Comparison of ENCODE assay signal across 7 cellular contexts in genomic region chr22:45163417-45164216, GRCh38. TPM values are rescaled to one million over a fixed set of nuclear protein-coding genes. Genes with fewer than 3 reads are reported as not detected.
DNase-seq lines count a peak whose midpoint lies in the region; ATAC-seq and TF ChIP-seq lines count a peak whose summit lies in the region.

Gene NUP50 (plus strand): TSS chr22:45163925. CDS start chr22:45168178, 4,253 bp downstream.

- H3K9me3 ChIP-seq in ascending aorta = no peaks in the 10 kb centered on the region

- DNase-seq in NCI-H1930 (lab: John Stamatoyannopoulos, UW) (peak; percentile 90 to 96), ascending aorta (ENCODE audit: low spot score in 2 of 2) (peak; percentile 72 to 96), hepatic stellate cell (ENCODE audit: low spot score) (peak; percentile 99), renal cortical epithelial cell (ENCODE audit: low read depth) (peak; percentile 85)
- peak; percentile 98 for DNase-seq in T-helper 2 cell treated with Interferon-gamma antibody and Interleukin-4, amounts not matched to agents 5 μg/mL and 100 μg/mL, for 36 hours (ENCODE audit: low spot score)

- peak within 1 kb of the TSS; percentile 74 to 81 for H3K27ac ChIP-seq in ascending aorta

- intact Hi-C loops in ascending aorta (cut with DNase I) = loop anchor here (2.0 to 10.0 kb wide), 6 partner anchors 49 to 1349 kb away; partner anchors contain the start of genes EFCAB6, KIAA0930 and RTL6

- no peaks in the 10 kb centered on the region for H3K27me3 ChIP-seq in ascending aorta

- H3K9me3 Mint-ChIP-seq in T-helper 2 cell treated with Interferon-gamma antibody and Interleukin-4, amounts not matched to agents 5 μg/mL and 100 μg/mL, for 36 hours = no peaks in the 10 kb centered on the region

- peaks cover 0 to 19% of the 10 kb centered on the region in 2 donors for H3K4me1 ChIP-seq in ascending aorta

- ATAC-seq in GM18499 (IDR thresholded peaks at IDR 0.05; ENCODE audit: insufficient read depth, unreplicated experiment) (peak; percentile 60), HG02943 (IDR thresholded peaks at IDR 0.05; ENCODE audit: low read depth, unreplicated experiment) (peak; percentile 66)

- H3K4me3 ChIP-seq in ascending aorta = peak within 1 kb of the TSS; percentile 96 to 100

- peak; percentile 12 to 19 (median 18) for TF ChIP-seq CTCF in ascending aorta (IDR thresholded peaks at IDR 0.05)

- H3K27me3 Mint-ChIP-seq in T-helper 2 cell treated with Interferon-gamma antibody and Interleukin-4, amounts not matched to agents 5 μg/mL and 100 μg/mL, for 36 hours (ENCODE audit: low read depth) = no peaks in the 10 kb centered on the region

- peak within 1 kb of the TSS; percentile 92 for H3K27ac Mint-ChIP-seq in T-helper 2 cell treated with Interferon-gamma antibody and Interleukin-4, amounts not matched to agents 5 μg/mL and 100 μg/mL, for 36 hours

- peaks cover 42% of the 10 kb centered on the region for H3K4me1 Mint-ChIP-seq in T-helper 2 cell treated with Interferon-gamma antibody and Interleukin-4, amounts not matched to agents 5 μg/mL and 100 μg/mL, for 36 hours (ENCODE audit: low read depth)

- peak within 1 kb of the TSS; percentile 96 for H3K4me3 Mint-ChIP-seq in T-helper 2 cell treated with Interferon-gamma antibody and Interleukin-4, amounts not matched to agents 5 μg/mL and 100 μg/mL, for 36 hours

- H3K36me3 Mint-ChIP-seq in T-helper 2 cell treated with Interferon-gamma antibody and Interleukin-4, amounts not matched to agents 5 μg/mL and 100 μg/mL, for 36 hours (ENCODE audit: low read depth) = peaks cover 39% of the 10 kb centered on the region

- H3K36me3 ChIP-seq in ascending aorta = peaks cover 2 to 10% of the 10 kb centered on the region in 2 donors

RNA-seq across cellular contexts. Expression of gene NUP50, which starts in this region (rescaled TPM):
- total RNA-seq in ascending aorta (75.8 TPM), renal cortical epithelial cell (40.3 and 47.4 TPM in 2 replicates)

Comparison
In these comparisons a context has a peak if more than half of its experiments do, and no peak if none do; other contexts are left out.
1. Peak in every context shown above with its lines: DNase-seq, ATAC-seq, H3K4me3 ChIP-seq and H3K27ac ChIP-seq.